Comparison of ENCODE assay signal across 31 cellular contexts in genomic region chr2:175965773-175966172, GRCh38.
"Had no signal": no experiment of that assay in that cellular context is flagged by ENCODE, and none has a peak within 500 bp of the region (broad histone marks: within the 10 kb centered on the region; RNA-seq: fewer than 3 reads in every experiment).

No MANE protein-coding gene starts in this region.

- H3K27me3 ChIP-seq: neural progenitor cell, ovary, spleen, stomach, thyroid gland, tibial nerve, upper lobe of left lung, vagina had no signal

- H2AFZ ChIP-seq: neural progenitor cell, parathyroid adenoma had no signal

- FAIRE-seq: urothelium cell line had no signal

- H3K79me2 ChIP-seq: parathyroid adenoma had no signal

- H3K4me1 ChIP-seq: neural progenitor cell, parathyroid adenoma, psoas muscle, spleen, stomach, thyroid gland, tibial nerve, upper lobe of left lung, vagina had no signal

- H3K9me3 Mint-ChIP-seq: natural killer cell; stimulated activated naive CD8-positive, alpha-beta T cell treated with anti-CD3 and anti-CD28 coated beads, Interleukin-15, Interleukin-2, amounts not matched to agents 100 ng/mL and 50 ng/mL, for 24 hours had no signal

- DNase-seq: naive thymus-derived CD4-positive, alpha-beta T cell; natural killer cell; occipital lobe; ovary; posterior cingulate gyrus; psoas muscle; spleen; stimulated activated CD4-positive, alpha-beta T cell treated with anti-CD3 and anti-CD28 coated beads, Interleukin-12 subunit alpha, Interleukin-12 subunit beta, amount 100 ng/mL, for 4 hours; stimulated activated CD4-positive, alpha-beta T cell treated with anti-CD3 and anti-CD28 coated beads, Interleukin-1b, Interleukin-23, amount 100 ng/mL, for 48 hours; stimulated activated CD4-positive, alpha-beta T cell treated with anti-CD3 and anti-CD28 coated beads, Interleukin-4, amount 100 ng/mL, for 1 hour; stimulated activated CD4-positive, alpha-beta T cell treated with anti-CD3 and anti-CD28 coated beads, Interleukin-4, amount 100 ng/mL, for 4 hours; stimulated activated CD8-positive, alpha-beta memory T cell treated with anti-CD3 and anti-CD28 coated beads, Interleukin-4, amount 100 ng/mL, for 48 hours; stimulated activated naive B cell treated with anti-CD40 and anti-IgM and Interleukin-4, amounts not matched to agents 10 μg/mL and 1 μg/mL and 100 μg/mL, for 72 hours; stimulated activated naive CD4-positive, alpha-beta T cell treated with Interleukin-2 at 50 U/mL for 16 hours; stomach; thyroid gland; trophoblast cell; upper lobe of left lung had no signal

- H3K9me3 ChIP-seq: ovary, thyroid gland, upper lobe of left lung, vagina had no signal

- H3K27ac Mint-ChIP-seq: naive thymus-derived CD4-positive, alpha-beta T cell; natural killer cell; nephron; neural progenitor cell; progenitor cell of endocrine pancreas; stimulated activated naive B cell treated with anti-CD40 and anti-IgM and Interleukin-4, amounts not matched to agents 10 μg/mL and 1 μg/mL and 100 μg/mL, for 72 hours; stimulated activated naive CD8-positive, alpha-beta T cell treated with anti-CD3 and anti-CD28 coated beads, Interleukin-15, Interleukin-2, amounts not matched to agents 100 ng/mL and 50 ng/mL, for 24 hours had no signal

- H3K4me3 Mint-ChIP-seq: naive thymus-derived CD4-positive, alpha-beta T cell; natural killer cell; nephron; neural progenitor cell; stimulated activated naive B cell treated with anti-CD40 and anti-IgM and Interleukin-4, amounts not matched to agents 10 μg/mL and 1 μg/mL and 100 μg/mL, for 72 hours; stimulated activated naive CD8-positive, alpha-beta T cell treated with anti-CD3 and anti-CD28 coated beads, Interleukin-15, Interleukin-2, amounts not matched to agents 100 ng/mL and 50 ng/mL, for 24 hours had no signal

- H3K4me1 Mint-ChIP-seq: natural killer cell; nephron; neural progenitor cell; stimulated activated naive B cell treated with anti-CD40 and anti-IgM and Interleukin-4, amounts not matched to agents 10 μg/mL and 1 μg/mL and 100 μg/mL, for 72 hours had no signal

- H3K9ac ChIP-seq: neural progenitor cell, parathyroid adenoma had no signal

- H3K4me3 ChIP-seq: neural progenitor cell, ovary, psoas muscle, skin epidermis, smooth muscle cell, spleen, stomach, thoracic aorta, thyroid gland, tibial nerve, upper lobe of left lung, vagina had no signal

- H3K36me3 ChIP-seq: neural progenitor cell, ovary, thoracic aorta, thyroid gland, vagina had no signal

- H3K27ac ChIP-seq: neural progenitor cell, ovary, parathyroid adenoma, psoas muscle, skin epidermis, spleen, stomach, thoracic aorta, thyroid gland, tibial nerve, upper lobe of left lung, vagina had no signal

- H3K4me2 ChIP-seq: neural progenitor cell, smooth muscle cell had no signal

- ATAC-seq: naive thymus-derived CD4-positive, alpha-beta T cell; natural killer cell; psoas muscle; right cardiac atrium; sciatic nerve; stimulated activated naive B cell treated with anti-CD40 and anti-IgM and Interleukin-4, amounts not matched to agents 10 μg/mL and 1 μg/mL and 100 μg/mL, for 72 hours had no signal
